In the genomic region with DNA sequence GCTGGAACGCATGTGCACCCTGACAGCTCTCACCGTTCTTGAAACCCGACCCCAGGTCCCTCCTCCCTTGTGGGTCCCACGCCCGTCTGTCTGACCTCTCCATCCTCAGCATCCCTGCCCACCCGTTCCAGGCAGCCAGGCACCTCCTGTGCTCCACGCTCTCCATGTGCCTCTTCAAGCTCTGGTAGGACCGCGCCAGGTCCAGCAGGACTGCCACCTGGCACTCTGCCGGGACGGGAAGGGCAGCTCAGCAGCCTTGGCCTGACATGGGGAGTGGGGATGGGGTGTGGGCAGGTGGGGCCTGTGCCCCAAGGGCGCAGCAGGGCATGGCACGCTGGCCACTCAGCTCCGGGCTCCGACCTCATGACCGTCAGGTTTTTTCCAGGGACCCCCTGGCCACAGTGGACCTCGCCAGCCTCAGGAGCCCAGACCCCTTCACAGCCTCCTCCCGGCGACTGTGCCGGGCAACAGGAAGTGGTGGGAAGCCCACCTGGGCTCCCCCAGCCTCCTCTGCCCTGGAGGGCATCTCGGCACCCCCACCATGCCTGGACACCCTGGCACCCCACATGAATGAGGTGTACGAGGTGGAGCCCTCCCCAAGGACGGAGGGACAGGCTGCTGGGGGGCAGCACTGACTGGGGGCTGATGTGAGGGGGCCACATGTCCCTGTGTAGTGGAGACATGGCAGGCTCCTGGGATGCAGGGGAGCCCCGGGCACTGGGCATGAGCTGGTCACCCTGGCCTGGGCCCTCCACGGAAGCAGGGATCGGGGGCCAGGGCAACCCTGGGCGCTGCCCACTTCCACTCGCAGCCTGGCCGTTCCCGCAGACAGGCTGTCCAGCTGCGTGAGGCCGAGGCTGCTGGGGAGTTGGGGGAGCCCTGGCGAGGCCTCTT, we compare ENCODE assay signal across 24 cellular contexts. TPM values are rescaled to one million over a fixed set of nuclear protein-coding genes. Genes with fewer than 3 reads are reported as not detected.
DNase-seq lines count a peak whose midpoint lies in the region; ATAC-seq and TF ChIP-seq lines count a peak whose summit lies in the region.
"Had no signal": no experiment of that assay in that cellular context is flagged by ENCODE, and none has a peak within 500 bp of the region (broad histone marks: within the 10 kb centered on the region; RNA-seq: fewer than 3 reads in every experiment).

No MANE protein-coding gene starts in this region.

- no peaks in the 10 kb centered on the region for H3K79me2 ChIP-seq in neural progenitor cell (ENCODE audit: low read depth)

- no peak overlapping the region for H2AFZ ChIP-seq in neural progenitor cell (replicated peaks)

- 66 to 74% (median 71%) methylated on average over 24 to 33 of the region's 33 CpGs for WGBS in spleen, 5 donors

- no peaks in the 10 kb centered on the region for H3K36me3 ChIP-seq in left ventricle myocardium inferior
- no peaks in the 10 kb centered on the region for H3K36me3 ChIP-seq in neural progenitor cell
- no peaks in the 10 kb centered on the region for H3K36me3 ChIP-seq in spleen

- no peak for TF ChIP-seq POLR2A in spleen (IDR thresholded peaks at IDR 0.05)

- no peak overlapping the region for H3K4me3 ChIP-seq in left ventricle myocardium inferior
- H3K4me3 ChIP-seq in neural progenitor cell: no peak overlapping the region
- no peak overlapping the region for H3K4me3 ChIP-seq in spleen

- no peaks in the 10 kb centered on the region for H3K9me3 Mint-ChIP-seq in neural progenitor cell

- DNase-seq in Right ventricle myocardium superior: peak; percentile 19
- no peak for DNase-seq in left ventricle myocardium superior
- DNase-seq in left ventricle myocardium inferior: peak; percentile 9
- no peak for DNase-seq in neural progenitor cell (ENCODE audit: low spot score)
- peak; percentile 68 for DNase-seq in spleen
- no peak for DNase-seq in NK-92 (lab: John Stamatoyannopoulos, UW; ENCODE audit: unreplicated experiment)
- DNase-seq: AML-193, DMS53, GDM1, GOT3, Karpas-422, MV-4-11, NCI-H1694, NCI-H2081, NCI-H2171, NCI-H345, NCI-H524, NCI-H774 had no signal

- H4K20me1 ChIP-seq in neural progenitor cell (ENCODE audit: low read depth): no peaks in the 10 kb centered on the region

- ATAC-seq in Right ventricle myocardium superior (ENCODE audit: poor library complexity) (no peak), left ventricle myocardium superior (no peak), GM19463 (IDR thresholded peaks at IDR 0.05; ENCODE audit: unreplicated experiment) (no peak), HG02571 (IDR thresholded peaks at IDR 0.05; ENCODE audit: unreplicated experiment) (no peak)

- H3K4me1 ChIP-seq in left ventricle myocardium inferior (no peaks in the 10 kb centered on the region), neural progenitor cell (no peaks in the 10 kb centered on the region), spleen (no peaks in the 10 kb centered on the region)

- TF ChIP-seq CTCF in left ventricle myocardium inferior (IDR thresholded peaks at IDR 0.05; ENCODE audit: borderline replicate concordance) (no peak), neural progenitor cell (IDR thresholded peaks at IDR 0.05) (no peak), spleen (IDR thresholded peaks at IDR 0.05 in 8 of 11, conservative IDR thresholded peaks at IDR 0.05 in 3 of 11) (no peak)

- H3K9me3 ChIP-seq in left ventricle myocardium inferior (replicated peaks) (no peaks in the 10 kb centered on the region), neural progenitor cell (ENCODE audit: low read depth) (no peaks in the 10 kb centered on the region), spleen (no peaks in the 10 kb centered on the region)

- H3K9ac ChIP-seq in neural progenitor cell: no peak overlapping the region

- no peak overlapping the region for H3K4me3 Mint-ChIP-seq in neural progenitor cell

- peaks cover 9% of the 10 kb centered on the region for H3K27me3 Mint-ChIP-seq in neural progenitor cell (ENCODE audit: insufficient read depth, low read depth)

- peaks cover 6% of the 10 kb centered on the region for H3K4me1 Mint-ChIP-seq in neural progenitor cell

- no peak overlapping the region for H3K4me2 ChIP-seq in neural progenitor cell

- peaks cover 93% of the 10 kb centered on the region for H3K27me3 ChIP-seq in left ventricle myocardium inferior (ENCODE audit: low read depth)
- no peaks in the 10 kb centered on the region for H3K27me3 ChIP-seq in neural progenitor cell
- peaks cover 0 to 79% (median 4%) of the 10 kb centered on the region in 7 donors for H3K27me3 ChIP-seq in spleen (replicated peaks in 1 of 7)

- H3K36me3 Mint-ChIP-seq in neural progenitor cell: no peaks in the 10 kb centered on the region

- H3K27ac ChIP-seq in left ventricle myocardium inferior (replicated peaks): no peak overlapping the region
- no peak overlapping the region for H3K27ac ChIP-seq in neural progenitor cell
- H3K27ac ChIP-seq in spleen: no peak overlapping the region

- intact Hi-C loops in Right ventricle myocardium superior (cut with DNase I): no loop called here
- intact Hi-C loops in left ventricle myocardium superior (cut with micrococcal nuclease): no loop called here
- intact Hi-C loops in left ventricle myocardium inferior (cut with micrococcal nuclease): no loop called here
- intact Hi-C loops in spleen (cut with DNase I; ENCODE audit: low total_unique reads): no loop called here

- H3K27ac Mint-ChIP-seq in neural progenitor cell: peak overlapping the region; percentile 18

- H3F3A ChIP-seq in neural progenitor cell (ENCODE audit: low read depth): no peaks in the 10 kb centered on the region

RNA-seq across cellular contexts. Expression of a gene that starts 25.1 kb away (rescaled TPM):
- total RNA-seq in Right ventricle myocardium superior (not detected), left ventricle myocardium superior (not detected), left ventricle myocardium inferior (not detected), neural progenitor cell (ENCODE audit: low replicate concordance) (not detected in 2 replicates), spleen (not detected)
- under 1 TPM in 2 of 3 donors, not detected in 1; 0.03 to 0.08 TPM for polyA plus RNA-seq in spleen
- total RNA-seq: A172, M059J, OCI-LY7 had no signal
- polyA plus RNA-seq: AG04450 had no signal

Comparison
In these comparisons a context has a peak if more than half of its experiments do, and no peak if none do; other contexts are left out.
1. DNase-seq: peak in Right ventricle myocardium superior (single experiment), left ventricle myocardium inferior (single experiment) and spleen (single experiment); none in left ventricle myocardium superior (single experiment), neural progenitor cell (single experiment) and NK-92 (single experiment).